1 cellular context compared by ENCODE assay signal in the genomic region with DNA sequence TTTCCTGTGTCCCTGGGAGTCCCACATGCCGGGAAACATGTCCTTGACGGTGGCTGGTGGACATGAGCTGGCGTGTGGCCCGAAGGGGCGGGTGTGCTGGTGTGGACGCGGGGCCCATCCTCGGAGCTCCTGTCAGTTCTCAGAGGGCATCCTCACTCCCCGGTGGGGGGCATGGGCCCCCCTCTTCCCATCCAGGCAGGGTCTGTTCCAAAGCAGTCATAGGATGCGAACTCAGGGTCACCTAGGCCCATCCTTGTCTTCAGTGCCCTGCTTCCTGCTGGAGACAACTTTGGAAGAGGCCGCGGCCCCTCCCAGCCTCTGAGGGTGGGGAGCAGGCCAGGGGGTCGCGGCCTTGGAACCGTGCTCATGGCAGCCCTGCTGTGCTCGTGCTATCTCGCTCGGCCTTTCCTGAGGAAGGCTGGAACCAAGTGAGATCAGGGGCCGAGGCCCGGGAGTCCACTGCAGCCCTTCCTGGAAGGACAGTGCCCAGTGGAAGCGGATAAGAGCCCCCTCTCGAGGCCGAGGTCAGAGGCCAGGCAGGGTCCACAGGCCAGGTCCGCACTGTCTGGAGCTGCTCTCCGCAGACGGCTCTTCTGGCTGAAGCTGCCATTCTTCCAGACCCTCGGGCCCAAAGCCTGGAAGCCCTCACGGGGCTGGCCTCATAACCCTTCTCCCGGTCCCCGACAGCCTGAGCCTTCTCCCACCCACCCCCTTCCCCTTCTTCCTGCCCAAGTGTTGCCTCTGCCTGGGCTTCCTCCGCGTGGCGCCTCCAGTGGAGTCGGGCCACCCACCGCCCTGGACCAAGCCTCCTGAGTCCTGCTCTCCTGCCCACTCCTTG.
TF ChIP-seq lines count a peak whose summit lies in the region.

No MANE protein-coding gene starts in this region.

TF ChIP-seq in GM23338, 12 proteins besides CTCF, POLR2A, EP300 and RAD21 (continued from another document):
- TF ChIP-seq, protein P1, sequence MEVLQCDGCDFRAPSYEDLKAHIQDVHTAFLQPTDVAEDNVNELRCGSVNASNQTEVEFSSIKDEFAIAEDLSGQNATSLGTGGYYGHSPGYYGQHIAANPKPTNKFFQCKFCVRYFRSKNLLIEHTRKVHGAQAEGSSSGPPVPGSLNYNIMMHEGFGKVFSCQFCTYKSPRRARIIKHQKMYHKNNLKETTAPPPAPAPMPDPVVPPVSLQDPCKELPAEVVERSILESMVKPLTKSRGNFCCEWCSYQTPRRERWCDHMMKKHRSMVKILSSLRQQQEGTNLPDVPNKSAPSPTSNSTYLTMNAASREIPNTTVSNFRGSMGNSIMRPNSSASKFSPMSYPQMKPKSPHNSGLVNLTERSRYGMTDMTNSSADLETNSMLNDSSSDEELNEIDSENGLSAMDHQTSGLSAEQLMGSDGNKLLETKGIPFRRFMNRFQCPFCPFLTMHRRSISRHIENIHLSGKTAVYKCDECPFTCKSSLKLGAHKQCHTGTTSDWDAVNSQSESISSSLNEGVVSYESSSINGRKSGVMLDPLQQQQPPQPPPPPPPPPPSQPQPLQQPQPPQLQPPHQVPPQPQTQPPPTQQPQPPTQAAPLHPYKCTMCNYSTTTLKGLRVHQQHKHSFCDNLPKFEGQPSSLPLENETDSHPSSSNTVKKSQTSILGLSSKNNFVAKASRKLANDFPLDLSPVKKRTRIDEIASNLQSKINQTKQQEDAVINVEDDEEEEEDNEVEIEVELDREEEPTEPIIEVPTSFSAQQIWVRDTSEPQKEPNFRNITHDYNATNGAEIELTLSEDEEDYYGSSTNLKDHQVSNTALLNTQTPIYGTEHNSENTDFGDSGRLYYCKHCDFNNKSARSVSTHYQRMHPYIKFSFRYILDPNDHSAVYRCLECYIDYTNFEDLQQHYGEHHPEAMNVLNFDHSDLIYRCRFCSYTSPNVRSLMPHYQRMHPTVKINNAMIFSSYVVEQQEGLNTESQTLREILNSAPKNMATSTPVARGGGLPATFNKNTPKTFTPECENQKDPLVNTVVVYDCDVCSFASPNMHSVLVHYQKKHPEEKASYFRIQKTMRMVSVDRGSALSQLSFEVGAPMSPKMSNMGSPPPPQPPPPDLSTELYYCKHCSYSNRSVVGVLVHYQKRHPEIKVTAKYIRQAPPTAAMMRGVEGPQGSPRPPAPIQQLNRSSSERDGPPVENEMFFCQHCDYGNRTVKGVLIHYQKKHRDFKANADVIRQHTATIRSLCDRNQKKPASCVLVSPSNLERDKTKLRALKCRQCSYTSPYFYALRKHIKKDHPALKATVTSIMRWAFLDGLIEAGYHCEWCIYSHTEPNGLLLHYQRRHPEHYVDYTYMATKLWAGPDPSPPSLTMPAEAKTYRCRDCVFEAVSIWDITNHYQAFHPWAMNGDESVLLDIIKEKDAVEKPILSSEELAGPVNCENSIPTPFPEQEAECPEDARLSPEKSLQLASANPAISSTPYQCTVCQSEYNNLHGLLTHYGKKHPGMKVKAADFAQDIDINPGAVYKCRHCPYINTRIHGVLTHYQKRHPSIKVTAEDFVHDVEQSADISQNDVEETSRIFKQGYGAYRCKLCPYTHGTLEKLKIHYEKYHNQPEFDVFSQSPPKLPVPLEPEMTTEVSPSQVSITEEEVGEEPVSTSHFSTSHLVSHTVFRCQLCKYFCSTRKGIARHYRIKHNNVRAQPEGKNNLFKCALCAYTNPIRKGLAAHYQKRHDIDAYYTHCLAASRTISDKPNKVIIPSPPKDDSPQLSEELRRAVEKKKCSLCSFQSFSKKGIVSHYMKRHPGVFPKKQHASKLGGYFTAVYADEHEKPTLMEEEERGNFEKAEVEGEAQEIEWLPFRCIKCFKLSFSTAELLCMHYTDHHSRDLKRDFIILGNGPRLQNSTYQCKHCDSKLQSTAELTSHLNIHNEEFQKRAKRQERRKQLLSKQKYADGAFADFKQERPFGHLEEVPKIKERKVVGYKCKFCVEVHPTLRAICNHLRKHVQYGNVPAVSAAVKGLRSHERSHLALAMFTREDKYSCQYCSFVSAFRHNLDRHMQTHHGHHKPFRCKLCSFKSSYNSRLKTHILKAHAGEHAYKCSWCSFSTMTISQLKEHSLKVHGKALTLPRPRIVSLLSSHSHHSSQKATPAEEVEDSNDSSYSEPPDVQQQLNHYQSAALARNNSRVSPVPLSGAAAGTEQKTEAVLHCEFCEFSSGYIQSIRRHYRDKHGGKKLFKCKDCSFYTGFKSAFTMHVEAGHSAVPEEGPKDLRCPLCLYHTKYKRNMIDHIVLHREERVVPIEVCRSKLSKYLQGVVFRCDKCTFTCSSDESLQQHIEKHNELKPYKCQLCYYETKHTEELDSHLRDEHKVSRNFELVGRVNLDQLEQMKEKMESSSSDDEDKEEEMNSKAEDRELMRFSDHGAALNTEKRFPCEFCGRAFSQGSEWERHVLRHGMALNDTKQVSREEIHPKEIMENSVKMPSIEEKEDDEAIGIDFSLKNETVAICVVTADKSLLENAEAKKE (CRISPR knock-in tag; IDR thresholded peaks at IDR 0.05), result no peak
- TF ChIP-seq JUNB (IDR thresholded peaks at IDR 0.05; ENCODE audit: unreplicated experiment), result no peak
- TF ChIP-seq, protein P2, sequence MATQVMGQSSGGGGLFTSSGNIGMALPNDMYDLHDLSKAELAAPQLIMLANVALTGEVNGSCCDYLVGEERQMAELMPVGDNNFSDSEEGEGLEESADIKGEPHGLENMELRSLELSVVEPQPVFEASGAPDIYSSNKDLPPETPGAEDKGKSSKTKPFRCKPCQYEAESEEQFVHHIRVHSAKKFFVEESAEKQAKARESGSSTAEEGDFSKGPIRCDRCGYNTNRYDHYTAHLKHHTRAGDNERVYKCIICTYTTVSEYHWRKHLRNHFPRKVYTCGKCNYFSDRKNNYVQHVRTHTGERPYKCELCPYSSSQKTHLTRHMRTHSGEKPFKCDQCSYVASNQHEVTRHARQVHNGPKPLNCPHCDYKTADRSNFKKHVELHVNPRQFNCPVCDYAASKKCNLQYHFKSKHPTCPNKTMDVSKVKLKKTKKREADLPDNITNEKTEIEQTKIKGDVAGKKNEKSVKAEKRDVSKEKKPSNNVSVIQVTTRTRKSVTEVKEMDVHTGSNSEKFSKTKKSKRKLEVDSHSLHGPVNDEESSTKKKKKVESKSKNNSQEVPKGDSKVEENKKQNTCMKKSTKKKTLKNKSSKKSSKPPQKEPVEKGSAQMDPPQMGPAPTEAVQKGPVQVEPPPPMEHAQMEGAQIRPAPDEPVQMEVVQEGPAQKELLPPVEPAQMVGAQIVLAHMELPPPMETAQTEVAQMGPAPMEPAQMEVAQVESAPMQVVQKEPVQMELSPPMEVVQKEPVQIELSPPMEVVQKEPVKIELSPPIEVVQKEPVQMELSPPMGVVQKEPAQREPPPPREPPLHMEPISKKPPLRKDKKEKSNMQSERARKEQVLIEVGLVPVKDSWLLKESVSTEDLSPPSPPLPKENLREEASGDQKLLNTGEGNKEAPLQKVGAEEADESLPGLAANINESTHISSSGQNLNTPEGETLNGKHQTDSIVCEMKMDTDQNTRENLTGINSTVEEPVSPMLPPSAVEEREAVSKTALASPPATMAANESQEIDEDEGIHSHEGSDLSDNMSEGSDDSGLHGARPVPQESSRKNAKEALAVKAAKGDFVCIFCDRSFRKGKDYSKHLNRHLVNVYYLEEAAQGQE (IDR thresholded peaks at IDR 0.05; ENCODE audit: unreplicated experiment), result no peak
- TF ChIP-seq NANOG (IDR thresholded peaks at IDR 0.05; ENCODE audit: borderline replicate concordance), result no peak
- TF ChIP-seq EZH2 (IDR thresholded peaks at IDR 0.05; ENCODE audit: low read depth, unreplicated experiment), result no peak
- TF ChIP-seq EZH2phosphoT487 (IDR thresholded peaks at IDR 0.05; ENCODE audit: unreplicated experiment), result no peak
- TF ChIP-seq CREB1 (CRISPR knock-in tag; IDR thresholded peaks at IDR 0.05; ENCODE audit: low read depth), result no peak
- no peak for TF ChIP-seq ZNF331 (CRISPR knock-in tag; IDR thresholded peaks at IDR 0.05; ENCODE audit: low read depth)
- TF ChIP-seq, protein P3, sequence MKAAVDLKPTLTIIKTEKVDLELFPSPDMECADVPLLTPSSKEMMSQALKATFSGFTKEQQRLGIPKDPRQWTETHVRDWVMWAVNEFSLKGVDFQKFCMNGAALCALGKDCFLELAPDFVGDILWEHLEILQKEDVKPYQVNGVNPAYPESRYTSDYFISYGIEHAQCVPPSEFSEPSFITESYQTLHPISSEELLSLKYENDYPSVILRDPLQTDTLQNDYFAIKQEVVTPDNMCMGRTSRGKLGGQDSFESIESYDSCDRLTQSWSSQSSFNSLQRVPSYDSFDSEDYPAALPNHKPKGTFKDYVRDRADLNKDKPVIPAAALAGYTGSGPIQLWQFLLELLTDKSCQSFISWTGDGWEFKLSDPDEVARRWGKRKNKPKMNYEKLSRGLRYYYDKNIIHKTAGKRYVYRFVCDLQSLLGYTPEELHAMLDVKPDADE (IDR thresholded peaks at IDR 0.05), result no peak
- no peak for TF ChIP-seq STAT1 (IDR thresholded peaks at IDR 0.05; ENCODE audit: unreplicated experiment)
- TF ChIP-seq POLR2AphosphoS5 (IDR thresholded peaks at IDR 0.05; ENCODE audit: low read depth), result no peak
